9 cellular contexts compared by ENCODE assay signal in genomic region chr13:52862358-52863206, GRCh38. TPM values are rescaled to one million over a fixed set of nuclear protein-coding genes. Genes with fewer than 3 reads are reported as not detected.
A peak's percentile ranks its signal among the peaks of the same experiment; 100 is the strongest.
DNase-seq lines count a peak whose midpoint lies in the region; ATAC-seq, FAIRE-seq and TF ChIP-seq lines count a peak whose summit lies in the region.
"Had no signal": no experiment of that assay in that cellular context is flagged by ENCODE, and none has a peak within 500 bp of the region (broad histone marks: within the 10 kb centered on the region; RNA-seq: fewer than 3 reads in every experiment).

No MANE protein-coding gene starts in this region.

- H3K4me2 ChIP-seq in MM.1S (ENCODE audit: low read depth, low read length) = no peak overlapping the region

- no peaks in the 10 kb centered on the region for H3K9me2 ChIP-seq in MM.1S (replicated peaks; ENCODE audit: insufficient read depth, low read length)

- no peak for FAIRE-seq in small intestine (lab: Jason Lieb, UNC)

- peaks cover 5% of the 10 kb centered on the region for H3K27me3 Mint-ChIP-seq in chondrocyte (ENCODE audit: low read depth)

- no peaks in the 10 kb centered on the region for H4K20me1 ChIP-seq in MM.1S (ENCODE audit: insufficient read depth, low read length)

- H3K27ac ChIP-seq in MM.1S (ENCODE audit: low read length) (no peak overlapping the region), small intestine (ENCODE audit: low read depth in 1 of 2, low read length in 1 of 2) (no peak overlapping the region)

- H3K4me3 Mint-ChIP-seq in chondrocyte (ENCODE audit: unreplicated experiment) = no peak overlapping the region

- no peak for ATAC-seq in HG02798 (IDR thresholded peaks at IDR 0.05; ENCODE audit: poor library complexity, unreplicated experiment)
- no peak for ATAC-seq in HG02981 (IDR thresholded peaks at IDR 0.05; ENCODE audit: unreplicated experiment)
- ATAC-seq: right cardiac atrium had no signal

- H3K79me2 ChIP-seq in MM.1S (ENCODE audit: low read length) = no peaks in the 10 kb centered on the region

- no peaks in the 10 kb centered on the region for H3K4me1 Mint-ChIP-seq in chondrocyte (ENCODE audit: low read depth)

- H3K9me3 ChIP-seq in MM.1S (replicated peaks; ENCODE audit: insufficient read depth, low read length) = no peaks in the 10 kb centered on the region
- no peaks in the 10 kb centered on the region for H3K9me3 ChIP-seq in small intestine (ENCODE audit: control insufficient read depth, low read depth)

- no peak overlapping the region for H3K4me3 ChIP-seq in MM.1S (ENCODE audit: low read length)
- H3K4me3 ChIP-seq in small intestine (ENCODE audit: low read depth in 1 of 2, low read length in 2 of 2) = no peak overlapping the region

- peak; percentile 60 for TF ChIP-seq CTCF in MM.1S (IDR thresholded peaks at IDR 0.05; ENCODE audit: low read length)
- peak; percentile 52 for TF ChIP-seq CTCF in chondrocyte (IDR thresholded peaks at IDR 0.05)

- H2AFZ ChIP-seq in MM.1S (ENCODE audit: low read length) = no peak overlapping the region

- H3K4me1 ChIP-seq in MM.1S (ENCODE audit: low read length) = peaks cover 21% of the 10 kb centered on the region
- H3K4me1 ChIP-seq in small intestine (ENCODE audit: control insufficient read depth in 2 of 2, insufficient read depth in 1 of 2, low read depth in 1 of 2, low read length in 1 of 2) = no peaks in the 10 kb centered on the region

- H3K9ac ChIP-seq in MM.1S (ENCODE audit: low read length) = no peak overlapping the region

- H3F3A ChIP-seq in MM.1S (ENCODE audit: insufficient read depth, low read length) = peaks cover 9% of the 10 kb centered on the region

- WGBS in small intestine, 3 donors = 52 to 60% (median 56%) methylated on average over 3 of the region's 3 CpGs

- H3K36me3 ChIP-seq in MM.1S (replicated peaks; ENCODE audit: insufficient read depth, low read length) (no peaks in the 10 kb centered on the region), small intestine (ENCODE audit: control insufficient read depth in 2 of 2, insufficient read depth in 2 of 2, low read length in 2 of 2) (no peaks in the 10 kb centered on the region)

- H3K27me3 ChIP-seq in MM.1S (replicated peaks; ENCODE audit: insufficient read depth, low read length) (no peaks in the 10 kb centered on the region), small intestine (ENCODE audit: control insufficient read depth in 2 of 2, insufficient read depth in 2 of 2, low read length in 2 of 2) (peaks cover 0 to 2% of the 10 kb centered on the region in 2 donors)

- DNase-seq in activated T-cell treated with anti-CD3 and anti-CD28 coated beads, Interleukin-2, amount 50 U/mL, for 48 hours = peak; percentile 31 to 35
- no peak for DNase-seq in activated T-cell treated with anti-CD3 and anti-CD28 coated beads, Interleukin-2, amount 50 U/mL, for 1 hour
- DNase-seq in MM.1S (no peak), chondrocyte (ENCODE audit: low spot score) (no peak), small intestine (peak; percentile 26), epidermal melanocyte (ENCODE audit: insufficient read length, low spot score) (no peak)

- H3K36me3 Mint-ChIP-seq in chondrocyte (ENCODE audit: low read depth) = no peaks in the 10 kb centered on the region

- no peak overlapping the region for H3K27ac Mint-ChIP-seq in chondrocyte (ENCODE audit: unreplicated experiment)

- no peaks in the 10 kb centered on the region for H3K9me3 Mint-ChIP-seq in chondrocyte (ENCODE audit: low read depth)

RNA-seq across cellular contexts. Expression of gene PCDH8, which starts 14.1 kb away (rescaled TPM):
- total RNA-seq in chondrocyte = not detected in 3 replicates
- 1 to 10 TPM in 1 of 3 donors, not detected in 2; 3.1 TPM for polyA plus RNA-seq in small intestine
- total RNA-seq: right cardiac atrium had no signal
- polyA plus RNA-seq: right cardiac atrium had no signal

Comparison
In these comparisons a context has a peak if more than half of its experiments do, and no peak if none do; other contexts are left out.
1. DNase-seq: peak in activated T-cell treated with anti-CD3 and anti-CD28 coated beads, Interleukin-2, amount 50 U/mL, for 48 hours (2 of 2) and small intestine (single experiment); none in activated T-cell treated with anti-CD3 and anti-CD28 coated beads, Interleukin-2, amount 50 U/mL, for 1 hour (single experiment), MM.1S (single experiment), chondrocyte (single experiment) and epidermal melanocyte (single experiment).